10 cellular contexts compared by ENCODE assay signal in genomic region chr10:87961314-87961713, GRCh38.
DNase-seq lines count a peak whose midpoint lies in the region; ATAC-seq and TF ChIP-seq lines count a peak whose summit lies in the region.
"Had no signal": no experiment of that assay in that cellular context is flagged by ENCODE, and none has a peak within 500 bp of the region (broad histone marks: within the 10 kb centered on the region; RNA-seq: fewer than 3 reads in every experiment).

No MANE protein-coding gene starts in this region.

- WGBS in right cardiac atrium, result 68% methylated on average over 2 of the region's 2 CpGs

- H3K4me3 ChIP-seq in ascending aorta (no peak overlapping the region), right cardiac atrium (ENCODE audit: low read length) (no peak overlapping the region)

- DNase-seq in HCEC 1CT, result peak; percentile 94
- no peak for DNase-seq in ascending aorta (ENCODE audit: low spot score in 2 of 2)
- no peak for DNase-seq in right cardiac atrium
- peak; percentile 77 for DNase-seq in stromal cell of bone marrow (ENCODE audit: low read depth)
- DNase-seq in NCI-H748 (lab: John Stamatoyannopoulos, UW; ENCODE audit: unreplicated experiment), result no peak
- DNase-seq: activated gamma-delta T cell treated with Interleukin-2 at 50 U/mL for 16 hours; stimulated activated naive CD4-positive, alpha-beta T cell treated with Interleukin-2 at 50 U/mL for 16 hours had no signal

- H3K9me3 ChIP-seq in ascending aorta, result no peaks in the 10 kb centered on the region
- no peaks in the 10 kb centered on the region for H3K9me3 ChIP-seq in right cardiac atrium (ENCODE audit: control insufficient read depth, low read length)

- H3K27ac ChIP-seq in ascending aorta, result peak overlapping the region; percentile 63 to 73
- H3K27ac ChIP-seq in right cardiac atrium (ENCODE audit: low read length), result no peak overlapping the region

- H3K27me3 ChIP-seq in ascending aorta, result no peaks in the 10 kb centered on the region
- H3K27me3 ChIP-seq in right cardiac atrium (ENCODE audit: control insufficient read depth, insufficient read depth), result no peaks in the 10 kb centered on the region

- intact Hi-C loops in ascending aorta (cut with DNase I), result loop anchor here (1.0 to 5.0 kb wide), 3 partner anchors 80 to 206 kb away; partner anchors contain the start of genes KLLN and PTEN
- intact Hi-C loops in right cardiac atrium (cut with DNase I), result no loop called here

- TF ChIP-seq CTCF in ascending aorta (IDR thresholded peaks at IDR 0.05), result no peak

- ATAC-seq in right cardiac atrium (peak; percentile 48 to 56), GM21619 (IDR thresholded peaks at IDR 0.05; ENCODE audit: unreplicated experiment) (no peak), HG03432 (IDR thresholded peaks at IDR 0.05; ENCODE audit: unreplicated experiment) (no peak), HG02870 (IDR thresholded peaks at IDR 0.05; ENCODE audit: unreplicated experiment) (no peak)

- peaks cover 0 to 18% of the 10 kb centered on the region in 2 donors for H3K36me3 ChIP-seq in ascending aorta

- H3K4me1 ChIP-seq in ascending aorta (peaks cover 0 to 23% of the 10 kb centered on the region in 2 donors), right cardiac atrium (ENCODE audit: control insufficient read depth, insufficient read depth, low read length) (no peaks in the 10 kb centered on the region)

Comparison
In these comparisons a context has a peak if more than half of its experiments do, and no peak if none do; other contexts are left out.
1. DNase-seq: peak in HCEC 1CT (single experiment) and stromal cell of bone marrow (single experiment); none in ascending aorta (0 of 2), right cardiac atrium (0 of 3) and NCI-H748 (single experiment).
2. ATAC-seq: peak in right cardiac atrium (2 of 2); none in GM21619 (single experiment), HG03432 (single experiment) and HG02870 (single experiment).